Comparison of ENCODE assay signal across 8 cellular contexts in the genomic region with DNA sequence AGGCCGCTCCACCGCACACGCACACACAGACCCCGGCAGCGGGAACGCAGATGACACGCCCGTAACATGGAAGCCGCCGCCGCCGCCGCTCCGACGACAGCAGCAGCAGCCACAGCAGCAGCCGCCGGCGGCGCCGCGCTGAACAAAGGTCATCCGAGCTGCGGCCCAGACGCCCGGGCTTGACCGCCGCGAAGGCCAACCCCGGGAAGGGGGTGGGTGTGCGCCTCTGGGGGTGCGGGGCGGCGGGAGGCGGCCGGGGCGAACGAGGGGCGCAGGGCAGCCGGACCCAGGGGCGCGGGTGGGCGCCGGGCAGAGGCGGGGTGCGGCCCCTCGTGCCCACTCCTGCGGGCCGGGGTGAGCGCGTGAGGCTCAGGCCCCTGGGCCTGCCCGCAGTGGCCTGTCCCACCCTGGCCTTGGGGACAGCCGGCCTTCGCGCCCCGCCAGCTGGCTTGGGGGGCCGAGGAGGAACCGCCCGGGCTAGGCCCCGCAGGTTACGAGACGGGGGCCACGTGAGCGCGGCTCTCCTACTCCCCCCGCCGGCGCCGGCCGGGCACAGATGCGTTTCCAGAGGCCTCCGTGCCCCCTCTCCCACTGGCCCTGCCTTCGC. TPM values are rescaled to one million over a fixed set of nuclear protein-coding genes. Genes with fewer than 3 reads are reported as not detected.
DNase-seq lines count a peak whose midpoint lies in the region; ATAC-seq, FAIRE-seq and TF ChIP-seq lines count a peak whose summit lies in the region.

No MANE protein-coding gene starts in this region.

- H3K4me3 Mint-ChIP-seq in activated T-helper 17 cell treated with anti-CD3 and anti-CD28 coated beads, Interleukin-2, amount 50 U/mL, for 72 hours = peak overlapping the region; percentile 83

- DNase-seq in activated T-cell treated with anti-CD3 and anti-CD28 coated beads for 1 hour (ENCODE audit: low read depth) (peak; percentile 14), activated T-cell treated with anti-CD3 and anti-CD28 coated beads for 4 hours (no peak), LNCaP clone FGC (ENCODE audit: low read depth) (no peak), nucleus accumbens (lab: John Stamatoyannopoulos, UW) (peak in 41 of 56 donors; percentile 23 to 79 (median 62)), RCC 7860 (ENCODE audit: low spot score) (no peak)

- H3K27me3 Mint-ChIP-seq in activated T-helper 17 cell treated with anti-CD3 and anti-CD28 coated beads, Interleukin-2, amount 50 U/mL, for 72 hours = peaks cover 39% of the 10 kb centered on the region

- peaks cover 17% of the 10 kb centered on the region for H3K36me3 Mint-ChIP-seq in activated T-helper 17 cell treated with anti-CD3 and anti-CD28 coated beads, Interleukin-2, amount 50 U/mL, for 72 hours (ENCODE audit: low read depth)

- H3K27ac Mint-ChIP-seq in activated T-helper 17 cell treated with anti-CD3 and anti-CD28 coated beads, Interleukin-2, amount 50 U/mL, for 72 hours = no peak overlapping the region

- TF ChIP-seq EP300 in gastroesophageal sphincter (IDR thresholded peaks at IDR 0.05) = no peak

- peak; percentile 55 for ATAC-seq in activated T-helper 17 cell treated with anti-CD3 and anti-CD28 coated beads, Interleukin-2, amount 50 U/mL, for 72 hours (replicated peaks)
- peak; percentile 46 for ATAC-seq in gastroesophageal sphincter
- no peak for ATAC-seq in HG03095 (IDR thresholded peaks at IDR 0.05; ENCODE audit: unreplicated experiment)

- H3K36me3 ChIP-seq in gastroesophageal sphincter = peaks cover 0 to 16% of the 10 kb centered on the region in 2 donors

- TF ChIP-seq CTCF in LNCaP clone FGC (IDR thresholded peaks at IDR 0.05; ENCODE audit: control insufficient read depth, extremely low read depth, insufficient read depth) (no peak), gastroesophageal sphincter (IDR thresholded peaks at IDR 0.05) (no peak)

- H3K9me3 Mint-ChIP-seq in activated T-helper 17 cell treated with anti-CD3 and anti-CD28 coated beads, Interleukin-2, amount 50 U/mL, for 72 hours = no peaks in the 10 kb centered on the region

- H3K9me3 ChIP-seq in gastroesophageal sphincter = no peaks in the 10 kb centered on the region

- FAIRE-seq in RCC 7860 (lab: Jason Lieb, UNC) = no peak

- no peaks in the 10 kb centered on the region for H3K4me1 Mint-ChIP-seq in activated T-helper 17 cell treated with anti-CD3 and anti-CD28 coated beads, Interleukin-2, amount 50 U/mL, for 72 hours

- H3K4me1 ChIP-seq in gastroesophageal sphincter = peaks cover 0 to 89% (median 26%) of the 10 kb centered on the region in 3 donors

- peak overlapping the region; percentile 53 to 98 (median 94) for H3K27ac ChIP-seq in gastroesophageal sphincter

- H3K27me3 ChIP-seq in gastroesophageal sphincter = no peaks in the 10 kb centered on the region

- H3K4me3 ChIP-seq in LNCaP clone FGC (ENCODE audit: low read depth, low read length) (peak overlapping the region; percentile 35), gastroesophageal sphincter (peak overlapping the region; percentile 33 to 73)

- no CpG with 5 or more reads among the region's 72 CpGs for WGBS in gastroesophageal sphincter (ENCODE audit: low coverage in 1 of 2), 2 donors

- peak in 1 of 2 donors; percentile 32 for TF ChIP-seq POLR2A in gastroesophageal sphincter (IDR thresholded peaks at IDR 0.05)

RNA-seq across cellular contexts. Expression of gene ZNF532, which starts 1.0 kb away (rescaled TPM):
- total RNA-seq in activated T-helper 17 cell treated with anti-CD3 and anti-CD28 coated beads, Interleukin-2, amount 50 U/mL, for 72 hours = 10 to 100 TPM in 1 of 2 donors, 1 to 10 TPM in 1; 8.6 to 11.8 TPM
- total RNA-seq in gastroesophageal sphincter = 100 to 1,000 TPM in 2 of 4 donors, 10 to 100 TPM in 2; 48.3 to 128 (median 96.2) TPM

Comparison
In these comparisons a context has a peak if more than half of its experiments do, and no peak if none do; other contexts are left out.
1. DNase-seq: peak in activated T-cell treated with anti-CD3 and anti-CD28 coated beads for 1 hour (single experiment) and nucleus accumbens (41 of 56); none in activated T-cell treated with anti-CD3 and anti-CD28 coated beads for 4 hours (single experiment), LNCaP clone FGC (single experiment) and RCC 7860 (single experiment).